ENCODE assay signal across 1 cellular context in genomic region chr2:121530563-121531334, GRCh38.
A peak's percentile ranks its signal among the peaks of the same experiment; 100 is the strongest.
TF ChIP-seq lines count a peak whose summit lies in the region.

Gene RNU4ATAC, plus strand, starts transcription at chr2:121530880.

TF ChIP-seq in A549, 52 proteins besides CTCF, POLR2A, EP300 and RAD21 (continued from another document):
- TF ChIP-seq REST (IDR thresholded peaks at IDR 0.05) (peak; percentile 88), SREBF2 (IDR thresholded peaks at IDR 0.05) (no peak), ZSCAN20 (CRISPR knock-in tag; IDR thresholded peaks at IDR 0.05) (no peak), ELK1 (IDR thresholded peaks at IDR 0.05; ENCODE audit: low read depth, low read length) (no peak), CBX8 (IDR thresholded peaks at IDR 0.05) (no peak), ZNF302 (CRISPR knock-in tag; IDR thresholded peaks at IDR 0.05) (no peak), FOSL2 (IDR thresholded peaks at IDR 0.05) (no peak), FOSL2 (CRISPR knock-in tag; IDR thresholded peaks at IDR 0.05) (peak; percentile 84), KDM1A (IDR thresholded peaks at IDR 0.05; ENCODE audit: low read depth) (no peak), ZFP36 (IDR thresholded peaks at IDR 0.05; ENCODE audit: borderline replicate concordance, partially characterized antibody) (no peak), FOXS1 (CRISPR knock-in tag; IDR thresholded peaks at IDR 0.05) (no peak; the same call in 1 of the 2 replicates), RCOR1 (IDR thresholded peaks at IDR 0.05; ENCODE audit: low read depth, low read length) (0 out of 2 replicates have a peak, but pooled peaks have one; percentile 24), JUN (IDR thresholded peaks at IDR 0.05) (peak; percentile 100), HES2 (IDR thresholded peaks at IDR 0.05) (no peak), RFX5 (IDR thresholded peaks at IDR 0.05) (peak; percentile 74), HOXB5 (CRISPR knock-in tag; IDR thresholded peaks at IDR 0.05) (peak; percentile 83), NPAS2 (CRISPR knock-in tag; IDR thresholded peaks at IDR 0.05; ENCODE audit: borderline replicate concordance) (no peak), FOSB (CRISPR knock-in tag; IDR thresholded peaks at IDR 0.05) (peak; percentile 99), ESRRA (IDR thresholded peaks at IDR 0.05; ENCODE audit: borderline replicate concordance, low read length) (no peak; the same call in 1 of the 2 replicates), PBX3 (IDR thresholded peaks at IDR 0.05) (peak; percentile 92), USF2 (IDR thresholded peaks at IDR 0.05) (no peak), CHD4 (IDR thresholded peaks at IDR 0.05; ENCODE audit: borderline replicate concordance) (no peak), E2F6 (IDR thresholded peaks at IDR 0.05; ENCODE audit: borderline replicate concordance, low read depth) (no peak; the same call in 1 of the 2 replicates), HDAC2 (IDR thresholded peaks at IDR 0.05) (no peak), MAX (IDR thresholded peaks at IDR 0.05) (peak; percentile 73)
